29 cellular contexts compared by ENCODE assay signal in genomic region chr19:34816708-34817107, GRCh38.
"Had no signal": no experiment of that assay in that cellular context is flagged by ENCODE, and none has a peak within 500 bp of the region (broad histone marks: within the 10 kb centered on the region; RNA-seq: fewer than 3 reads in every experiment).

No MANE protein-coding gene starts in this region.

- H3K4me1 Mint-ChIP-seq: nephron; neural progenitor cell; stimulated activated effector memory CD8-positive, alpha-beta T cell treated with anti-CD3 and anti-CD28 coated beads, Interleukin-12 subunit alpha, Interleukin-12 subunit beta, amount 100 ng/mL, for 72 hours had no signal

- H3K4me1 ChIP-seq: neural progenitor cell, parathyroid adenoma, psoas muscle, right lobe of liver, sigmoid colon, stomach, thyroid gland, tibial nerve, upper lobe of left lung, vagina had no signal

- H3K4me3 ChIP-seq: neural progenitor cell, ovary, psoas muscle, right lobe of liver, sigmoid colon, stomach, thoracic aorta, thyroid gland, tibial nerve, upper lobe of left lung, vagina had no signal

- H3K9me3 Mint-ChIP-seq: natural killer cell; nephron; neural progenitor cell; stimulated activated effector memory CD8-positive, alpha-beta T cell treated with anti-CD3 and anti-CD28 coated beads, Interleukin-12 subunit alpha, Interleukin-12 subunit beta, amount 100 ng/mL, for 72 hours; stimulated activated naive CD8-positive, alpha-beta T cell treated with anti-CD3 and anti-CD28 coated beads, Interleukin-15, Interleukin-2, amounts not matched to agents 100 ng/mL and 50 ng/mL, for 24 hours had no signal

- H3K27ac Mint-ChIP-seq: naive thymus-derived CD4-positive, alpha-beta T cell; natural killer cell; nephron; neural progenitor cell; stimulated activated effector memory CD8-positive, alpha-beta T cell treated with anti-CD3 and anti-CD28 coated beads, Interleukin-12 subunit alpha, Interleukin-12 subunit beta, amount 100 ng/mL, for 72 hours; stimulated activated naive B cell treated with anti-CD40 and anti-IgM and Interleukin-4, amounts not matched to agents 10 μg/mL and 1 μg/mL and 100 μg/mL, for 72 hours; stimulated activated naive CD8-positive, alpha-beta T cell treated with anti-CD3 and anti-CD28 coated beads, Interleukin-15, Interleukin-2, amounts not matched to agents 100 ng/mL and 50 ng/mL, for 24 hours had no signal

- H3K27me3 Mint-ChIP-seq: naive thymus-derived CD4-positive, alpha-beta T cell; stimulated activated naive CD8-positive, alpha-beta T cell treated with anti-CD3 and anti-CD28 coated beads, Interleukin-15, Interleukin-2, amounts not matched to agents 100 ng/mL and 50 ng/mL, for 24 hours had no signal

- H3K36me3 Mint-ChIP-seq: natural killer cell; neural progenitor cell; stimulated activated effector memory CD8-positive, alpha-beta T cell treated with anti-CD3 and anti-CD28 coated beads, Interleukin-12 subunit alpha, Interleukin-12 subunit beta, amount 100 ng/mL, for 72 hours had no signal

- DNase-seq: naive thymus-derived CD4-positive, alpha-beta T cell; natural killer cell; nucleus accumbens; ovary; posterior cingulate gyrus; psoas muscle; right cardiac atrium; right lobe of liver; sigmoid colon; small intestine; stimulated activated CD4-positive, alpha-beta T cell treated with anti-CD3 and anti-CD28 coated beads, Interleukin-15, amount 100 ng/mL, for 24 hours; stimulated activated CD4-positive, alpha-beta T cell treated with anti-CD3 and anti-CD28 coated beads, Interleukin-2, amount 100 ng/mL, for 24 hours; stimulated activated CD4-positive, alpha-beta T cell treated with anti-CD3 and anti-CD28 coated beads, Interleukin-2, amount 100 ng/mL, for 48 hours; stimulated activated CD4-positive, alpha-beta T cell treated with anti-CD3 and anti-CD28 coated beads, Interleukin-4, amount 100 ng/mL, for 24 hours; stimulated activated naive B cell treated with anti-CD40 and anti-IgM and Interleukin-4, amounts not matched to agents 10 μg/mL and 1 μg/mL and 100 μg/mL, for 72 hours; stimulated activated naive CD4-positive, alpha-beta T cell treated with Interleukin-2 at 50 U/mL for 16 hours; stomach; thyroid gland; trophoblast cell; upper lobe of left lung had no signal

- H3K9me3 ChIP-seq: neutrophil, ovary, psoas muscle, right lobe of liver, sigmoid colon, thoracic aorta, thyroid gland, tibial nerve, upper lobe of left lung, vagina had no signal

- ATAC-seq: naive thymus-derived CD4-positive, alpha-beta T cell; natural killer cell; psoas muscle; right cardiac atrium; right lobe of liver; stimulated activated effector memory CD8-positive, alpha-beta T cell treated with anti-CD3 and anti-CD28 coated beads, Interleukin-12 subunit alpha, Interleukin-12 subunit beta, amount 100 ng/mL, for 72 hours; stimulated activated naive B cell treated with anti-CD40 and anti-IgM and Interleukin-4, amounts not matched to agents 10 μg/mL and 1 μg/mL and 100 μg/mL, for 72 hours had no signal

- H3K27ac ChIP-seq: neural progenitor cell, neutrophil, ovary, parathyroid adenoma, psoas muscle, right lobe of liver, sigmoid colon, stomach, thoracic aorta, thyroid gland, tibial nerve, upper lobe of left lung, vagina had no signal

- H3K27me3 ChIP-seq: neural progenitor cell, neutrophil, ovary, right lobe of liver, sigmoid colon, stomach, thyroid gland, tibial nerve, upper lobe of left lung, vagina had no signal

- H3K4me3 Mint-ChIP-seq: naive thymus-derived CD4-positive, alpha-beta T cell; natural killer cell; nephron; neural progenitor cell; stimulated activated effector memory CD8-positive, alpha-beta T cell treated with anti-CD3 and anti-CD28 coated beads, Interleukin-12 subunit alpha, Interleukin-12 subunit beta, amount 100 ng/mL, for 72 hours; stimulated activated naive B cell treated with anti-CD40 and anti-IgM and Interleukin-4, amounts not matched to agents 10 μg/mL and 1 μg/mL and 100 μg/mL, for 72 hours; stimulated activated naive CD8-positive, alpha-beta T cell treated with anti-CD3 and anti-CD28 coated beads, Interleukin-15, Interleukin-2, amounts not matched to agents 100 ng/mL and 50 ng/mL, for 24 hours had no signal

- H3K36me3 ChIP-seq: neural progenitor cell, neutrophil, ovary, right lobe of liver, sigmoid colon, thoracic aorta, thyroid gland, tibial nerve, vagina had no signal
